Comparison of ENCODE assay signal across 8 cellular contexts in the genomic region with DNA sequence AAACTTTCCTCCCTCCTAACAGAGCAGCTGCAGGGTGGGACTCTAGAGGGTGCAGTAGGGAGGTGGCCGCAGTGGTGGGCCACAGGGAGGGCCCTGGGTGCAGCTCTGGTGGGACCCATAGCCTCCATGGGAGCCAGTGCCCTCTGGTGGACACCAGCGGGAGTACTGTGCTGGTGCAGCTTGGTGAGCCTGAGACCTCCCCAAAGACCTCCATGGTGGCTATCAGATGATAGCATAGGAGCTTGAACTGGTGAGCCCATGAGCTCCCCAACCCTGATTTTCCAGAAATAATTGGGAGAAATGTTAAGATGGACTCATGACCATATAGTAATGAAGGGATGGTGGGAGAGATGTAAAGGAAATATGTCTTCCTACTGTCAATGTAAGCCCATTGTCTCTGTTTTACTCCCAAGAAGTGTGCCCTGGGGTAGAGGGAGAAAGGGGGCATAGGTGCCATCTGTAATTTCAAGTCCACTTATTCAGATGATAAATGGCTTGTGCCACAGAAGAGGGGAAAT.
DNase-seq lines count a peak whose midpoint lies in the region; ATAC-seq, FAIRE-seq and TF ChIP-seq lines count a peak whose summit lies in the region.

No MANE protein-coding gene starts in this region.

- TF ChIP-seq CTCF in heart right ventricle (IDR thresholded peaks at IDR 0.05) (peak in 7 of 9 donors; percentile 14 to 62 (median 38)), OCI-LY1 (IDR thresholded peaks at IDR 0.05; ENCODE audit: low read length) (peak; percentile 76), bronchial epithelial cell (IDR thresholded peaks at IDR 0.05; ENCODE audit: insufficient read depth, low read length, severe bottlenecking) (peak; percentile 77), smooth muscle cell (IDR thresholded peaks at IDR 0.05; ENCODE audit: borderline replicate concordance, insufficient read depth, poor library complexity, severe bottlenecking) (peak; percentile 40)

- H3K27ac ChIP-seq in heart right ventricle, result no peak overlapping the region
- H3K27ac ChIP-seq in OCI-LY1 (ENCODE audit: low read depth, low read length, poor library complexity, severe bottlenecking), result no peak overlapping the region
- no peak overlapping the region for H3K27ac ChIP-seq in smooth muscle cell (ENCODE audit: low read depth)

- ATAC-seq in heart right ventricle (no peak), HG02610 (IDR thresholded peaks at IDR 0.05; ENCODE audit: unreplicated experiment) (peak; percentile 65), GM18520 (IDR thresholded peaks at IDR 0.05; ENCODE audit: unreplicated experiment) (no peak)

- H4K20me1 ChIP-seq in OCI-LY1 (ENCODE audit: insufficient read depth, low read length) (no peaks in the 10 kb centered on the region), smooth muscle cell (ENCODE audit: low read depth) (no peaks in the 10 kb centered on the region)

- H3K36me3 ChIP-seq in heart right ventricle (no peaks in the 10 kb centered on the region), OCI-LY1 (ENCODE audit: insufficient read depth, low read length) (no peaks in the 10 kb centered on the region), bronchial epithelial cell (ENCODE audit: control insufficient read depth, insufficient read depth, low read length) (no peaks in the 10 kb centered on the region), smooth muscle cell (ENCODE audit: low read depth) (no peaks in the 10 kb centered on the region)

- no peaks in the 10 kb centered on the region for H3K79me2 ChIP-seq in OCI-LY1 (ENCODE audit: insufficient read depth, low read length)
- no peaks in the 10 kb centered on the region for H3K79me2 ChIP-seq in smooth muscle cell (ENCODE audit: low read depth)

- H3K27me3 ChIP-seq in heart right ventricle (peaks cover 0 to 15% (median 7%) of the 10 kb centered on the region in 7 donors), OCI-LY1 (ENCODE audit: insufficient read depth, low read length) (no peaks in the 10 kb centered on the region), bronchial epithelial cell (ENCODE audit: control insufficient read depth, insufficient read depth, low read length) (no peaks in the 10 kb centered on the region), smooth muscle cell (ENCODE audit: low read depth) (no peaks in the 10 kb centered on the region)

- H3K9me2 ChIP-seq in OCI-LY1 (ENCODE audit: low read depth, low read length), result no peaks in the 10 kb centered on the region

- DNase-seq in heart right ventricle (peak in 1 of 2 donors; percentile 15), cardiac septum (ENCODE audit: low spot score) (no peak), bronchial epithelial cell (ENCODE audit: low read depth) (no peak), smooth muscle cell (lab: John Stamatoyannopoulos, UW; ENCODE audit: unreplicated experiment) (no peak), LoVo (ENCODE audit: low spot score) (no peak)

- no peak for FAIRE-seq in bronchial epithelial cell (lab: Jason Lieb, UNC)

- H3F3A ChIP-seq in OCI-LY1 (ENCODE audit: insufficient read depth, low read length) (no peaks in the 10 kb centered on the region), smooth muscle cell (ENCODE audit: low read depth) (no peaks in the 10 kb centered on the region)

- no peak overlapping the region for H2AFZ ChIP-seq in OCI-LY1 (ENCODE audit: low read length)
- no peak overlapping the region for H2AFZ ChIP-seq in smooth muscle cell (ENCODE audit: low read depth)

- intact Hi-C loops in heart right ventricle (cut with DNase I) (no loop called here), cardiac septum (cut with DNase I) (no loop called here)

- no peak overlapping the region for H3K9ac ChIP-seq in OCI-LY1 (ENCODE audit: low read length)
- no peak overlapping the region for H3K9ac ChIP-seq in smooth muscle cell (ENCODE audit: low read depth)

- 70 to 83% methylated on average over 2 of the region's 2 CpGs for WGBS in heart right ventricle, 2 donors
- 62% methylated on average over 2 of the region's 2 CpGs for WGBS in smooth muscle cell (ENCODE audit: low lambda C conversion rate)

- H3K4me2 ChIP-seq in OCI-LY1 (ENCODE audit: low read length), result no peak overlapping the region
- H3K4me2 ChIP-seq in smooth muscle cell, result no peak overlapping the region

- H3K4me3 ChIP-seq in heart right ventricle, result no peak overlapping the region
- H3K4me3 ChIP-seq in OCI-LY1 (ENCODE audit: low read depth, low read length, poor library complexity, severe bottlenecking), result no peak overlapping the region
- no peak overlapping the region for H3K4me3 ChIP-seq in bronchial epithelial cell (ENCODE audit: low read depth, low read length)
- H3K4me3 ChIP-seq in smooth muscle cell, result no peak overlapping the region

- H3K9me3 ChIP-seq in heart right ventricle (no peaks in the 10 kb centered on the region), OCI-LY1 (ENCODE audit: low read length) (no peaks in the 10 kb centered on the region), smooth muscle cell (replicated peaks; ENCODE audit: low read depth) (no peaks in the 10 kb centered on the region)

- H3K4me1 ChIP-seq in heart right ventricle (no peaks in the 10 kb centered on the region), OCI-LY1 (ENCODE audit: insufficient read depth, low read length, severe bottlenecking) (no peaks in the 10 kb centered on the region), smooth muscle cell (ENCODE audit: low read depth) (no peaks in the 10 kb centered on the region)
